In the genomic region with DNA sequence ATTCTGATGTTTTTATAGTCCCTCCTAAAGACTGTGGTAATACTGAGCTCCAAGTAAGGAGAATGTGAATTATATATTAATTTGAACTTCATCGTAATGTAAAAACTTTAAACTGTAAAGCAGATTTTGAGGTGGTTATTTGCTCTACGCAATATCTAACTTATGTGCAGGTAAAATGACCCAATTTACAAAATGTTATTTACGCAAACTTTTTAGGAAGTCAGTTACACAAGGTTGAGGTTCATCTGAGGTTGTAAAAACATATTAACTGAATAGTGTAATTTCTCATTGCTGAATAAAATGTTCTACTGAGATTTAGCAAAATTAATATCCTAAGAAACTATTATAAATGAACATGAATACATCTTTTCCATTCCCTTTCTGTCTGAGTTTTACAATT, we compare ENCODE assay signal across 22 cellular contexts. TPM values are rescaled to one million over a fixed set of nuclear protein-coding genes. Genes with fewer than 3 reads are reported as not detected.
DNase-seq lines count a peak whose midpoint lies in the region; ATAC-seq, FAIRE-seq and TF ChIP-seq lines count a peak whose summit lies in the region.
"Had no signal": no experiment of that assay in that cellular context is flagged by ENCODE, and none has a peak within 500 bp of the region (broad histone marks: within the 10 kb centered on the region; RNA-seq: fewer than 3 reads in every experiment).

No MANE protein-coding gene starts in this region.

- no peaks in the 10 kb centered on the region for H3K27me3 Mint-ChIP-seq in T-helper 17 cell
- H3K27me3 Mint-ChIP-seq: B cell; CD4-positive, alpha-beta T cell had no signal

- peaks cover 57% of the 10 kb centered on the region for H3K4me1 Mint-ChIP-seq in T-helper 17 cell

- H3K36me3 ChIP-seq in neutrophil (no peaks in the 10 kb centered on the region), gastrocnemius medialis (no peaks in the 10 kb centered on the region)

- H3K9me3 ChIP-seq in T-helper 17 cell (ENCODE audit: control insufficient read depth, low read length, poor library complexity, severe bottlenecking) (no peaks in the 10 kb centered on the region), neutrophil (no peaks in the 10 kb centered on the region), gastrocnemius medialis (no peaks in the 10 kb centered on the region)
- H3K9me3 ChIP-seq: BLaER1 treated with 17β-estradiol and CSF1 and Interleukin-3, amounts not matched to agents 10 nM and 100 nM; Caco-2 had no signal

- in situ Hi-C loops in gastrocnemius medialis (cut with MboI; ENCODE audit: low sequenced_read_pairs in 4 of 4), result no loop called here

- ATAC-seq in T-helper 17 cell (no peak), left lobe of liver (peak; percentile 60), HG03442 (IDR thresholded peaks at IDR 0.05; ENCODE audit: unreplicated experiment) (no peak), gastrocnemius medialis (no peak)
- ATAC-seq: CD8-positive, alpha-beta T cell had no signal

- DNase-seq in T-helper 17 cell, result no peak
- no peak for DNase-seq in left lobe of liver (ENCODE audit: low spot score)
- no peak for DNase-seq in NCI-H1417 treated with DMSO at 0.1 percent for 48 hours (lab: John Stamatoyannopoulos, UW)
- no peak for DNase-seq in gastrocnemius medialis
- DNase-seq: 8988T; Caco-2; Calu3; CD4-positive, alpha-beta T cell; CD8-positive, alpha-beta T cell; DMS79; DND-41; EL; GF-D8 had no signal

- H3K4me3 Mint-ChIP-seq in T-helper 17 cell, result no peak overlapping the region
- H3K4me3 Mint-ChIP-seq: B cell; CD8-positive, alpha-beta T cell had no signal

- FAIRE-seq in G401.6 (lab: Jason Lieb, UNC), result peak; percentile 87
- FAIRE-seq: A204.1, D721Med, GM12891 had no signal

- H3K36me3 Mint-ChIP-seq in T-helper 17 cell (ENCODE audit: low read depth), result peaks cover 6% of the 10 kb centered on the region

- TF ChIP-seq CTCF in neutrophil (IDR thresholded peaks at IDR 0.05) (no peak), gastrocnemius medialis (IDR thresholded peaks at IDR 0.05 in 4 of 5, conservative IDR thresholded peaks at IDR 0.05 in 1 of 5) (no peak)

- intact Hi-C loops in gastrocnemius medialis (cut with DNase I; ENCODE audit: low total_unique reads), result no loop called here

- H3K27me3 ChIP-seq in neutrophil, result no peaks in the 10 kb centered on the region
- H3K27me3 ChIP-seq in gastrocnemius medialis, result no peaks in the 10 kb centered on the region
- H3K27me3 ChIP-seq: BLaER1 treated with 17β-estradiol and CSF1 and Interleukin-3, amounts not matched to agents 10 nM and 100 nM had no signal

- H3K4me1 ChIP-seq in neutrophil (ENCODE audit: control insufficient read depth in 1 of 2, insufficient read depth in 1 of 2, low read depth in 1 of 2, low read length in 1 of 2) (peaks cover 43 to 70% of the 10 kb centered on the region in 2 experiments), gastrocnemius medialis (peaks cover 5 to 11% of the 10 kb centered on the region in 2 donors)

- peak overlapping the region; percentile 80 for H3K27ac ChIP-seq in neutrophil
- H3K27ac ChIP-seq in gastrocnemius medialis, result no peak overlapping the region
- H3K27ac ChIP-seq: BLaER1 treated with 17β-estradiol and CSF1 and Interleukin-3, amounts not matched to agents 10 nM and 100 nM; C4-2B had no signal

- H3K27ac Mint-ChIP-seq in T-helper 17 cell, result peak overlapping the region; percentile 37
- H3K27ac Mint-ChIP-seq: B cell had no signal

- TF ChIP-seq POLR2A in gastrocnemius medialis (IDR thresholded peaks at IDR 0.05), result no peak

- H3K4me3 ChIP-seq in neutrophil (ENCODE audit: low read depth in 1 of 2, low read length in 1 of 2), result peak overlapping the region in 1 of 2 experiments; percentile 28
- H3K4me3 ChIP-seq in gastrocnemius medialis, result no peak overlapping the region
- H3K4me3 ChIP-seq: BLaER1 treated with 17β-estradiol and CSF1 and Interleukin-3, amounts not matched to agents 10 nM and 100 nM had no signal

RNA-seq across cellular contexts. Expression of a gene that starts 15.8 kb away (rescaled TPM):
- total RNA-seq in T-helper 17 cell, result 10 to 100 TPM; 43.5 to 44.5 TPM
- total RNA-seq in left lobe of liver, result 4.4 TPM
- 1 to 10 TPM; 1.2 to 6.1 (median 2.6) TPM for total RNA-seq in gastrocnemius medialis
